In genomic region chr2:180077295-180077906, GRCh38 we compare ENCODE assay signal across 8 cellular contexts.
DNase-seq lines count a peak whose midpoint lies in the region; ATAC-seq and TF ChIP-seq lines count a peak whose summit lies in the region.

No MANE protein-coding gene starts in this region.

- H3K4me3 Mint-ChIP-seq in CD8-positive, alpha-beta memory T cell, result no peak overlapping the region

- peak; percentile 51 for DNase-seq in ELR (ENCODE audit: low read depth)
- peak; percentile 16 for DNase-seq in HS-5 (ENCODE audit: low read depth)
- peak; percentile 21 for DNase-seq in amniotic epithelial cell (ENCODE audit: low read depth)
- no peak for DNase-seq in CD8-positive, alpha-beta memory T cell
- DNase-seq in activated naive CD4-positive, alpha-beta T cell treated with Interleukin-2 at 50 U/mL for 16 hours, result no peak

- POLR2A ChIA-PET in CD8-positive, alpha-beta memory T cell (lab: Charles Lee), result no interaction called here

- H3K27ac Mint-ChIP-seq in CD8-positive, alpha-beta memory T cell, result no peak overlapping the region

- no peak overlapping the region for H3K9ac ChIP-seq in liver (ENCODE audit: low read depth in 1 of 2, low read length in 2 of 2)

- no peaks in the 10 kb centered on the region for H3K36me3 Mint-ChIP-seq in CD8-positive, alpha-beta memory T cell

- no peak overlapping the region for H3K4me3 ChIP-seq in liver (ENCODE audit: low read depth in 1 of 3, low read length in 3 of 3)
- no peak overlapping the region for H3K4me3 ChIP-seq in CD8-positive, alpha-beta memory T cell (ENCODE audit: low read length)

- ATAC-seq in HG03108 (IDR thresholded peaks at IDR 0.05; ENCODE audit: unreplicated experiment) (no peak), HG03139 (IDR thresholded peaks at IDR 0.05; ENCODE audit: unreplicated experiment) (no peak)

- no peaks in the 10 kb centered on the region for H3K4me1 Mint-ChIP-seq in CD8-positive, alpha-beta memory T cell

- no peaks in the 10 kb centered on the region for H3K27me3 ChIP-seq in liver (ENCODE audit: control insufficient read depth in 4 of 4, insufficient read depth in 4 of 4, low read length in 3 of 4)
- H3K27me3 ChIP-seq in CD8-positive, alpha-beta memory T cell (ENCODE audit: insufficient read depth, low read length, poor library complexity, severe bottlenecking), result no peaks in the 10 kb centered on the region

- peaks cover 9 to 16% of the 10 kb centered on the region in 2 donors for H3K27me3 Mint-ChIP-seq in CD8-positive, alpha-beta memory T cell

- WGBS in liver, result 9% methylated on average over 3 of the region's 3 CpGs

- H3K4me1 ChIP-seq in liver (ENCODE audit: control insufficient read depth in 4 of 4, insufficient read depth in 4 of 4, low read length in 3 of 4), result no peaks in the 10 kb centered on the region
- no peaks in the 10 kb centered on the region for H3K4me1 ChIP-seq in CD8-positive, alpha-beta memory T cell (ENCODE audit: insufficient read depth, low read length)

- peaks cover 5 to 16% (median 9%) of the 10 kb centered on the region in 5 donors for H3K9me3 Mint-ChIP-seq in CD8-positive, alpha-beta memory T cell

- H3K36me3 ChIP-seq in liver (ENCODE audit: control insufficient read depth in 4 of 4, insufficient read depth in 3 of 4, low read depth in 1 of 4, low read length in 3 of 4), result no peaks in the 10 kb centered on the region
- H3K36me3 ChIP-seq in CD8-positive, alpha-beta memory T cell (ENCODE audit: insufficient read depth, low read length), result no peaks in the 10 kb centered on the region

- peak; percentile 62 to 68 for TF ChIP-seq RAD21 in liver (IDR thresholded peaks at IDR 0.05)

- TF ChIP-seq CTCF in liver (IDR thresholded peaks at IDR 0.05; ENCODE audit: low read depth, low read length, missing input control), result peak; percentile 46

- CTCF ChIA-PET in CD8-positive, alpha-beta memory T cell (lab: Charles Lee), result no interaction called here

- H3K27ac ChIP-seq in liver (ENCODE audit: low read depth in 1 of 2, low read length in 2 of 2), result no peak overlapping the region
- no peak overlapping the region for H3K27ac ChIP-seq in CD8-positive, alpha-beta memory T cell (ENCODE audit: low read depth, low read length)

- H3K9me3 ChIP-seq in liver (ENCODE audit: control insufficient read depth in 4 of 4, low read length in 3 of 4), result peaks cover 0 to 4% (median 1%) of the 10 kb centered on the region in 4 donors
- H3K9me3 ChIP-seq in CD8-positive, alpha-beta memory T cell (ENCODE audit: low read length), result no peaks in the 10 kb centered on the region

TF ChIP-seq in liver, 16 proteins besides CTCF, POLR2A, EP300 and RAD21:
- no peak for TF ChIP-seq SP1 (IDR thresholded peaks at IDR 0.05)
- no peak for TF ChIP-seq FOXA2 (IDR thresholded peaks at IDR 0.05)
- no peak for TF ChIP-seq ZBTB33 (IDR thresholded peaks at IDR 0.05)
- no peak for TF ChIP-seq MAX (IDR thresholded peaks at IDR 0.05)
- TF ChIP-seq FOXA1 (IDR thresholded peaks at IDR 0.05), result no peak
- TF ChIP-seq HNF4A (conservative IDR thresholded peaks at IDR 0.05), result no peak
- TF ChIP-seq RXRA (IDR thresholded peaks at IDR 0.05), result no peak
TF ChIP-seq in liver: peak in this region for 0.

Comparison
In these comparisons a context has a peak if more than half of its experiments do, and no peak if none do; other contexts are left out.
1. DNase-seq: peak in ELR (single experiment), HS-5 (single experiment) and amniotic epithelial cell (single experiment); none in CD8-positive, alpha-beta memory T cell (0 of 5) and activated naive CD4-positive, alpha-beta T cell treated with Interleukin-2 at 50 U/mL for 16 hours (single experiment).